ENCODE assay signal across 19 cellular contexts in genomic region chr11:86205415-86206268, GRCh38. TPM values are rescaled to one million over a fixed set of nuclear protein-coding genes. Genes with fewer than 3 reads are reported as not detected.
DNase-seq lines count a peak whose midpoint lies in the region; ATAC-seq and TF ChIP-seq lines count a peak whose summit lies in the region.
"Had no signal": no experiment of that assay in that cellular context is flagged by ENCODE, and none has a peak within 500 bp of the region (broad histone marks: within the 10 kb centered on the region; RNA-seq: fewer than 3 reads in every experiment).

No MANE protein-coding gene starts in this region.

- H3K36me3 ChIP-seq in spleen = no peaks in the 10 kb centered on the region
- H3K36me3 ChIP-seq in CD4-positive, alpha-beta memory T cell (ENCODE audit: insufficient read depth, low read length) = no peaks in the 10 kb centered on the region
- H3K36me3 ChIP-seq: MG63, transverse colon had no signal

- peak; percentile 9 for DNase-seq in NCI-H146 (lab: John Stamatoyannopoulos, UW)
- no peak for DNase-seq in NCI-H146 treated with DMSO at 0.1 percent for 48 hours (lab: John Stamatoyannopoulos, UW; ENCODE audit: unreplicated experiment)
- DNase-seq in NOMO-1 treated with dmso at 0.1 percent for 144 hours (lab: John Stamatoyannopoulos, UW; ENCODE audit: unreplicated experiment) = peak; percentile 50
- DNase-seq in left lobe of liver (ENCODE audit: low spot score) = no peak
- DNase-seq in spleen = no peak
- no peak for DNase-seq in CD4-positive, alpha-beta memory T cell
- DNase-seq in DMS 273 (lab: John Stamatoyannopoulos, UW; ENCODE audit: unreplicated experiment) = no peak
- DNase-seq: activated gamma-delta T cell; CD8-positive, alpha-beta memory T cell; cerebellar nuclear complex; kidney glomerular epithelial cell; MG63; NCI-H2107; NCI-H748 treated with DMSO at 0.1 percent for 48 hours; small intestine; transverse colon had no signal

- H3K27ac Mint-ChIP-seq in CD4-positive, alpha-beta memory T cell = no peak overlapping the region
- H3K27ac Mint-ChIP-seq: CD8-positive, alpha-beta memory T cell; stimulated activated memory B cell treated with anti-CD40 and anti-IgM and Interleukin-4, amounts not matched to agents 10 μg/mL and 1 μg/mL and 100 μg/mL, for 72 hours; T-helper 2 cell treated with Interferon-gamma antibody and Interleukin-4, amounts not matched to agents 5 μg/mL and 100 μg/mL, for 36 hours had no signal

- H3K27me3 Mint-ChIP-seq in CD4-positive, alpha-beta memory T cell = no peaks in the 10 kb centered on the region
- H3K27me3 Mint-ChIP-seq: CD8-positive, alpha-beta memory T cell; stimulated activated memory B cell treated with anti-CD40 and anti-IgM and Interleukin-4, amounts not matched to agents 10 μg/mL and 1 μg/mL and 100 μg/mL, for 72 hours had no signal

- CTCF ChIA-PET in CD4-positive, alpha-beta memory T cell (lab: Charles Lee; ENCODE audit: partially characterized antibody) = interaction anchor here (1.4 to 6.1 kb wide), 5 partner anchors 10 to 351 kb away, joined by 3 to 39 read pairs (median 11); partner anchors contain the start of gene CCDC83

- peak overlapping the region in 7 of 8 donors; percentile 11 to 89 (median 84) for H3K27ac ChIP-seq in spleen
- no peak overlapping the region for H3K27ac ChIP-seq in CD4-positive, alpha-beta memory T cell (ENCODE audit: low read depth, low read length)
- H3K27ac ChIP-seq: transverse colon had no signal

- ATAC-seq in left lobe of liver (peak; percentile 50), GM18868 (IDR thresholded peaks at IDR 0.05; ENCODE audit: unreplicated experiment) (no peak)
- ATAC-seq: stimulated activated memory B cell treated with anti-CD40 and anti-IgM and Interleukin-4, amounts not matched to agents 10 μg/mL and 1 μg/mL and 100 μg/mL, for 72 hours had no signal

- H3K4me1 ChIP-seq in spleen = peaks cover 9 to 59% (median 34%) of the 10 kb centered on the region in 6 donors
- peaks cover 15% of the 10 kb centered on the region for H3K4me1 ChIP-seq in CD4-positive, alpha-beta memory T cell (ENCODE audit: insufficient read depth, low read length)

- H3K9me3 ChIP-seq in spleen = no peaks in the 10 kb centered on the region
- no peaks in the 10 kb centered on the region for H3K9me3 ChIP-seq in CD4-positive, alpha-beta memory T cell (ENCODE audit: control insufficient read depth in 1 of 2, low read length in 2 of 2)
- H3K9me3 ChIP-seq: MG63, transverse colon had no signal

- no peaks in the 10 kb centered on the region for H3K4me1 Mint-ChIP-seq in CD4-positive, alpha-beta memory T cell
- H3K4me1 Mint-ChIP-seq: CD8-positive, alpha-beta memory T cell had no signal

- H3K36me3 Mint-ChIP-seq in CD4-positive, alpha-beta memory T cell = no peaks in the 10 kb centered on the region
- H3K36me3 Mint-ChIP-seq: CD8-positive, alpha-beta memory T cell; stimulated activated memory B cell treated with anti-CD40 and anti-IgM and Interleukin-4, amounts not matched to agents 10 μg/mL and 1 μg/mL and 100 μg/mL, for 72 hours had no signal

- H3K9me3 Mint-ChIP-seq in CD4-positive, alpha-beta memory T cell = no peaks in the 10 kb centered on the region
- H3K9me3 Mint-ChIP-seq: CD8-positive, alpha-beta memory T cell; stimulated activated memory B cell treated with anti-CD40 and anti-IgM and Interleukin-4, amounts not matched to agents 10 μg/mL and 1 μg/mL and 100 μg/mL, for 72 hours; T-helper 2 cell treated with Interferon-gamma antibody and Interleukin-4, amounts not matched to agents 5 μg/mL and 100 μg/mL, for 36 hours had no signal

- no peak for TF ChIP-seq POLR2A in spleen (IDR thresholded peaks at IDR 0.05)

- no peak overlapping the region for H3K4me3 Mint-ChIP-seq in CD4-positive, alpha-beta memory T cell
- H3K4me3 Mint-ChIP-seq: CD8-positive, alpha-beta memory T cell; stimulated activated memory B cell treated with anti-CD40 and anti-IgM and Interleukin-4, amounts not matched to agents 10 μg/mL and 1 μg/mL and 100 μg/mL, for 72 hours; T-helper 2 cell treated with Interferon-gamma antibody and Interleukin-4, amounts not matched to agents 5 μg/mL and 100 μg/mL, for 36 hours had no signal

- H3K4me3 ChIP-seq in spleen = peak overlapping the region in 1 of 8 donors; percentile 5
- H3K4me3 ChIP-seq in CD4-positive, alpha-beta memory T cell (ENCODE audit: low read length in 2 of 2) = no peak overlapping the region
- H3K4me3 ChIP-seq: MG63, transverse colon had no signal

- H3K27me3 ChIP-seq in spleen (replicated peaks in 1 of 7) = no peaks in the 10 kb centered on the region
- H3K27me3 ChIP-seq in CD4-positive, alpha-beta memory T cell (ENCODE audit: insufficient read depth, low read length) = no peaks in the 10 kb centered on the region
- H3K27me3 ChIP-seq: MG63, transverse colon had no signal

- intact Hi-C loops in spleen (cut with DNase I; ENCODE audit: low total_unique reads) = no loop called here
- intact Hi-C loops in CD4-positive, alpha-beta memory T cell (cut with micrococcal nuclease) = no loop called here

- TF ChIP-seq CTCF in spleen (IDR thresholded peaks at IDR 0.05 in 8 of 11, conservative IDR thresholded peaks at IDR 0.05 in 3 of 11) = no peak

- 52 to 81% (median 68%) methylated on average over 11 of the region's 11 CpGs for WGBS in spleen, 5 donors

- POLR2A ChIA-PET in CD4-positive, alpha-beta memory T cell (lab: Charles Lee; ENCODE audit: partially characterized antibody) = interaction anchor here (0.7 to 1.0 kb wide), 2 partner anchors 143 to 162 kb away, joined by 3 read pairs; no protein-coding TSS in a partner anchor

RNA-seq across cellular contexts. Expression of gene EED, which starts 38.9 kb away (rescaled TPM):
- total RNA-seq in left lobe of liver (7.5 TPM), spleen (10 to 100 TPM; 25.8 to 48.1 (median 34.0) TPM)
- 10 to 100 TPM; 24.3 to 26.8 (median 25.0) TPM for polyA plus RNA-seq in spleen
- total RNA-seq in CD4-positive, alpha-beta memory T cell = 10 to 100 TPM; 47.1 to 51.0 TPM
- polyA plus RNA-seq in CD4-positive, alpha-beta memory T cell = 10 to 100 TPM; 15.5 to 26.9 TPM

Comparison
In these comparisons a context has a peak if more than half of its experiments do, and no peak if none do; other contexts are left out.
1. DNase-seq: peak in NCI-H146 (single experiment) and NOMO-1 treated with dmso at 0.1 percent for 144 hours (single experiment); none in NCI-H146 treated with DMSO at 0.1 percent for 48 hours (single experiment), left lobe of liver (single experiment), spleen (single experiment), CD4-positive, alpha-beta memory T cell (0 of 5) and DMS 273 (single experiment).